ENCODE assay signal across 8 cellular contexts in the genomic region with DNA sequence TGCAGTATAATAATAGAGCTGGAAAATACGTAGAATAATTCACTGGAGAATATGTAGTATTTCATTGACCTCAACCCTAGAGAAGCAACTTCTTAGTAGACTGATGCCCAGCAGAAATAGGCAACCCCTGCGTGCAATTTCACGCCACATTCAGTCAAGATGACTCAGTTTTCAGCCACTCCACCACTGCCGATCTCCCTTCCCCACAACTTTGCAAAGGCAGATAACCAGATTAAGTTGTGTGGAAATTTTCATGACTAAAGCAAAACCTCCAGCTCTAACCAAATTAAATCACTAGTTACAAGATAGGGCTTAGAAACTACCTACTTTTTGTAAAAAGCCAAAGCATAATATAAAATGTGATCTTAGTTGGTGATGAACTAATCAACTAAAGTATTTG.
DNase-seq lines count a peak whose midpoint lies in the region; ATAC-seq and TF ChIP-seq lines count a peak whose summit lies in the region.

No MANE protein-coding gene starts in this region.

- no peak overlapping the region for H3K9ac ChIP-seq in neuronal stem cell (ENCODE audit: low read depth, low read length, poor library complexity)

- H3K18ac ChIP-seq in neuronal stem cell (ENCODE audit: low read length) = no peak overlapping the region

- no peak overlapping the region for H4K8ac ChIP-seq in neuronal stem cell (ENCODE audit: low read depth, low read length)

- no peak overlapping the region for H2BK5ac ChIP-seq in neuronal stem cell (ENCODE audit: low read length)

- no peaks in the 10 kb centered on the region for H3K79me1 ChIP-seq in neuronal stem cell (ENCODE audit: low read depth, low read length)

- H2AFZ ChIP-seq in neuronal stem cell (ENCODE audit: low read length) = no peak overlapping the region

- TF ChIP-seq POLR2A in suprapubic skin (IDR thresholded peaks at IDR 0.05) = no peak

- no peak overlapping the region for H3K4ac ChIP-seq in neuronal stem cell (ENCODE audit: low read length)

- 65% methylated on average over 4 of the region's 4 CpGs for WGBS in suprapubic skin
- WGBS in neuronal stem cell (ENCODE audit: extremely low coverage in 2 of 2, insufficient read length in 2 of 2, insufficient replicate concordance in 1 of 2), 2 donors = no CpG with 5 or more reads among the region's 4 CpGs

- H3K27me3 ChIP-seq in suprapubic skin (no peaks in the 10 kb centered on the region), neuronal stem cell (ENCODE audit: control insufficient read depth in 3 of 3, insufficient read depth in 3 of 3, low read depth in 1 of 3, low read length in 3 of 3) (no peaks in the 10 kb centered on the region)

- no peak overlapping the region for H3K23ac ChIP-seq in neuronal stem cell (ENCODE audit: low read depth, low read length, poor library complexity)

- TF ChIP-seq CTCF in suprapubic skin (IDR thresholded peaks at IDR 0.05) = no peak

- H2BK12ac ChIP-seq in neuronal stem cell (ENCODE audit: low read length) = no peak overlapping the region

- no peak overlapping the region for H2AK5ac ChIP-seq in neuronal stem cell (ENCODE audit: low read depth, low read length)

- H3K36me3 ChIP-seq in suprapubic skin = no peaks in the 10 kb centered on the region
- H3K36me3 ChIP-seq in neuronal stem cell (replicated peaks in 1 of 2; ENCODE audit: control insufficient read depth in 2 of 2, insufficient read depth in 2 of 2, low read length in 2 of 2) = peaks cover under 1 to 3% of the 10 kb centered on the region in 2 donors

- no peak overlapping the region for H2BK120ac ChIP-seq in neuronal stem cell (ENCODE audit: low read depth, low read length)

- H3K27ac ChIP-seq in suprapubic skin = peak overlapping the region; percentile 90
- no peak overlapping the region for H3K27ac ChIP-seq in neuronal stem cell (replicated peaks; ENCODE audit: low read length)

- no peak overlapping the region for H3K4me2 ChIP-seq in neuronal stem cell (ENCODE audit: insufficient read depth, low read length, poor library complexity, severe bottlenecking)

- DNase-seq in GM04503 (ENCODE audit: low read depth) = peak; percentile 63
- DNase-seq in activated CD4-positive, alpha-beta T cell treated with anti-CD3 and anti-CD28 coated beads, Interleukin-2, amount 50 U/mL, for 4 hours = peak; percentile 33 to 50
- peak; percentile 96 for DNase-seq in fibroblast of peridontal ligament (ENCODE audit: extremely low read depth)
- no peak for DNase-seq in suprapubic skin (ENCODE audit: low spot score in 2 of 2)
- DNase-seq in NCI-H1694 treated with DMSO at 0.1 percent for 48 hours (lab: John Stamatoyannopoulos, UW) = no peak
- DNase-seq in T1000 (lab: John Stamatoyannopoulos, UW) = no peak
- DNase-seq in neuronal stem cell (ENCODE audit: low spot score) = no peak

- H3K9me3 ChIP-seq in suprapubic skin (no peaks in the 10 kb centered on the region), neuronal stem cell (replicated peaks in 1 of 2; ENCODE audit: control insufficient read depth in 2 of 2, insufficient read depth in 1 of 2, low read depth in 1 of 2, low read length in 2 of 2) (no peaks in the 10 kb centered on the region)

- H3K14ac ChIP-seq in neuronal stem cell (ENCODE audit: low read length) = no peak overlapping the region

- H3K4me3 ChIP-seq in suprapubic skin = no peak overlapping the region
- H3K4me3 ChIP-seq in neuronal stem cell (ENCODE audit: low read length in 2 of 2) = no peak overlapping the region

- ATAC-seq in HG03460 (IDR thresholded peaks at IDR 0.05; ENCODE audit: unreplicated experiment) = peak; percentile 41

- no peak for TF ChIP-seq EP300 in suprapubic skin (IDR thresholded peaks at IDR 0.05)

- H3K4me1 ChIP-seq in suprapubic skin (peaks cover 43% of the 10 kb centered on the region), neuronal stem cell (ENCODE audit: control insufficient read depth in 2 of 2, insufficient read depth in 1 of 2, low read depth in 1 of 2, low read length in 2 of 2) (no peaks in the 10 kb centered on the region)

- H4K91ac ChIP-seq in neuronal stem cell (ENCODE audit: low read depth, low read length, poor library complexity) = no peak overlapping the region

- H2BK15ac ChIP-seq in neuronal stem cell (ENCODE audit: low read length) = no peak overlapping the region

Comparison
In these comparisons a context has a peak if more than half of its experiments do, and no peak if none do; other contexts are left out.
1. DNase-seq: peak in GM04503 (single experiment), activated CD4-positive, alpha-beta T cell treated with anti-CD3 and anti-CD28 coated beads, Interleukin-2, amount 50 U/mL, for 4 hours (2 of 2) and fibroblast of peridontal ligament (single experiment); none in suprapubic skin (0 of 2), NCI-H1694 treated with DMSO at 0.1 percent for 48 hours (single experiment), T1000 (single experiment) and neuronal stem cell (single experiment).